Comparison of ENCODE assay signal across 19 cellular contexts in genomic region chr6:74170118-74170517, GRCh38.
DNase-seq lines count a peak whose midpoint lies in the region; ATAC-seq and TF ChIP-seq lines count a peak whose summit lies in the region.
"Had no signal": no experiment of that assay in that cellular context is flagged by ENCODE, and none has a peak within 500 bp of the region (broad histone marks: within the 10 kb centered on the region; RNA-seq: fewer than 3 reads in every experiment).

No MANE protein-coding gene starts in this region.

- no peaks in the 10 kb centered on the region for H3K36me3 ChIP-seq in brain microvascular endothelial cell (replicated peaks)
- H3K36me3 ChIP-seq: heart left ventricle had no signal

- H3K4me3 ChIP-seq in brain microvascular endothelial cell (ENCODE audit: low read depth, low read length) = no peak overlapping the region
- H3K4me3 ChIP-seq: body of pancreas, heart left ventricle, testis had no signal

- TF ChIP-seq CTCF in brain microvascular endothelial cell (IDR thresholded peaks at IDR 0.05; ENCODE audit: low read depth, low read length, missing control alignments) = no peak

- no peak overlapping the region for H3K27ac ChIP-seq in brain microvascular endothelial cell
- H3K27ac ChIP-seq: body of pancreas, heart left ventricle, testis had no signal

- in situ Hi-C loops in brain microvascular endothelial cell (cut with HindIII; ENCODE audit: low pct_ligation_motif_present, low sequenced_read_pairs) = no loop called here

- no peaks in the 10 kb centered on the region for H3K27me3 ChIP-seq in brain microvascular endothelial cell (replicated peaks)
- H3K27me3 ChIP-seq: heart left ventricle, testis had no signal

- DNase-seq in A172 (ENCODE audit: low spot score) (peak; percentile 2), HCEC 1CT (peak; percentile 73), brain microvascular endothelial cell (peak; percentile 7), left kidney (ENCODE audit: low read depth, low spot score) (peak; percentile 1)
- DNase-seq: activated CD8-positive, alpha-beta T cell treated with anti-CD3 and anti-CD28 coated beads for 36 hours; activated naive CD4-positive, alpha-beta T cell treated with anti-CD3 and anti-CD28 coated beads, Interleukin-2, amount 50 U/mL, for 16 hours; activated T-cell treated with anti-CD3 and anti-CD28 coated beads, Interleukin-2, amount 50 U/mL, for 48 hours; body of pancreas; CD8-positive, alpha-beta T cell; cortex of kidney; DMS79; heart left ventricle; NCI-H69; T-helper 2 cell; testis had no signal

- ATAC-seq in HG03460 (IDR thresholded peaks at IDR 0.05; ENCODE audit: unreplicated experiment) = no peak
- no peak for ATAC-seq in HG03139 (IDR thresholded peaks at IDR 0.05; ENCODE audit: unreplicated experiment)
- ATAC-seq in HG02588 (IDR thresholded peaks at IDR 0.05; ENCODE audit: unreplicated experiment) = no peak
- ATAC-seq in GM21619 (IDR thresholded peaks at IDR 0.05; ENCODE audit: unreplicated experiment) = no peak
- ATAC-seq: activated CD8-positive, alpha-beta T cell treated with anti-CD3 and anti-CD28 coated beads for 36 hours; body of pancreas; CD8-positive, alpha-beta T cell; heart left ventricle had no signal

Comparison
In these comparisons a context has a peak if more than half of its experiments do, and no peak if none do; other contexts are left out.
1. DNase-seq: peak in every context shown above with its lines; median percentile 73 in HCEC 1CT; 7 in brain microvascular endothelial cell; 2 in A172; 1 in left kidney.